Comparison of ENCODE assay signal across 8 cellular contexts in genomic region chr10:68600041-68600778, GRCh38. TPM values are rescaled to one million over a fixed set of nuclear protein-coding genes. Genes with fewer than 3 reads are reported as not detected.
DNase-seq lines count a peak whose midpoint lies in the region; ATAC-seq and TF ChIP-seq lines count a peak whose summit lies in the region.

No MANE protein-coding gene starts in this region.

- H3K4me1 ChIP-seq in Panc1 (ENCODE audit: control insufficient read depth, insufficient read depth, low read length): peaks cover 21% of the 10 kb centered on the region
- H3K4me1 ChIP-seq in foreskin keratinocyte: no peaks in the 10 kb centered on the region

- no TSS peak for BruUV-seq in Panc1 (replicated peaks; lab: Mats Ljungman, UMichigan)

- no peak for TF ChIP-seq CTCF in Panc1 (IDR thresholded peaks at IDR 0.05)
- no peak for TF ChIP-seq CTCF in foreskin keratinocyte (conservative IDR thresholded peaks at IDR 0.05)
- TF ChIP-seq CTCF in nephron progenitor cell (IDR thresholded peaks at IDR 0.05): no peak

- peaks cover 50% of the 10 kb centered on the region for H3K36me3 Mint-ChIP-seq in nephron progenitor cell (ENCODE audit: low read depth)

- H3K27ac Mint-ChIP-seq in nephron progenitor cell: peak overlapping the region; percentile 98

- CTCF ChIA-PET in Panc1 (lab: Charles Lee): no interaction called here

- H3K4me3 ChIP-seq in Panc1 (ENCODE audit: low read depth in 2 of 2, low read length in 2 of 2): peak overlapping the region; percentile 40 to 64

- H3K27ac ChIP-seq in Panc1 (ENCODE audit: low read length) (peak overlapping the region; percentile 88), foreskin keratinocyte (no peak overlapping the region), substantia nigra (ENCODE audit: low read depth, low read length, poor library complexity, severe bottlenecking) (peak overlapping the region; percentile 87)

- POLR2A ChIA-PET in Panc1 (lab: Charles Lee): no interaction called here

- H3K4me3 Mint-ChIP-seq in nephron progenitor cell: peak overlapping the region; percentile 86

- in situ Hi-C loops in Panc1 (cut with HindIII; ENCODE audit: low pct_unique_long_range_greater_than_20kb, low sequenced_read_pairs): no loop called here

- ATAC-seq in GM21619 (IDR thresholded peaks at IDR 0.05; ENCODE audit: unreplicated experiment) (peak; percentile 83), Panc1 (peak; percentile 96), foreskin keratinocyte (peak; percentile 93)

- H3K27me3 ChIP-seq in Panc1 (ENCODE audit: control insufficient read depth, insufficient read depth, low read length) (no peaks in the 10 kb centered on the region), foreskin keratinocyte (no peaks in the 10 kb centered on the region)

- H3K9me3 Mint-ChIP-seq in nephron progenitor cell: no peaks in the 10 kb centered on the region

- H3K36me3 ChIP-seq in Panc1 (ENCODE audit: control insufficient read depth, insufficient read depth, low read length): no peaks in the 10 kb centered on the region

- intact Hi-C loops in Panc1 (cut with micrococcal nuclease; ENCODE audit: unreplicated experiment): no loop called here

- no peaks in the 10 kb centered on the region for H3K9me3 ChIP-seq in Panc1 (ENCODE audit: control insufficient read depth, insufficient read depth, low read depth, low read length)

- DNase-seq in DMS53 (lab: John Stamatoyannopoulos, UW): peak; percentile 89
- DNase-seq in KG1 (lab: John Stamatoyannopoulos, UW): peak; percentile 39
- peak; percentile 20 for DNase-seq in Panc1 (ENCODE audit: low read depth, low spot score)
- DNase-seq in activated effector memory CD4-positive, alpha-beta T cell treated with anti-CD3 and anti-CD28 coated beads, Interleukin-2, amount 50 U/mL, for 16 hours: peak; percentile 74
- DNase-seq in foreskin keratinocyte: peak; percentile 51 to 70
- DNase-seq in nephron progenitor cell: peak; percentile 72
- DNase-seq in substantia nigra (lab: John Stamatoyannopoulos, UW): peak; percentile 28 to 92 (median 77)

- H3K4me1 Mint-ChIP-seq in nephron progenitor cell: peaks cover 80% of the 10 kb centered on the region

- no peaks in the 10 kb centered on the region for H3K27me3 Mint-ChIP-seq in nephron progenitor cell (ENCODE audit: low read depth, poor library complexity)

RNA-seq across cellular contexts. Expression of gene TET1, which starts 40.1 kb away (rescaled TPM):
- total RNA-seq in Panc1 (2021; ENCODE audit: unreplicated experiment) (2.3 TPM), foreskin keratinocyte (0.42 and 0.51 TPM in 2 replicates)
- polyA plus RNA-seq in Panc1 (2012; ENCODE audit: insufficient read length): 0.44 TPM
- 0.01 and 0.03 TPM in 2 replicates for polyA plus RNA-seq in foreskin keratinocyte

Comparison
In these comparisons a context has a peak if more than half of its experiments do, and no peak if none do; other contexts are left out.
1. DNase-seq: peak in every context shown above with its lines; median percentile 89 in DMS53; 77 in substantia nigra; 74 in activated effector memory CD4-positive, alpha-beta T cell treated with anti-CD3 and anti-CD28 coated beads, Interleukin-2, amount 50 U/mL, for 16 hours; 72 in nephron progenitor cell; 60 in foreskin keratinocyte; 39 in KG1; 20 in Panc1.